Comparison of ENCODE assay signal across 1 cellular context in the genomic region with DNA sequence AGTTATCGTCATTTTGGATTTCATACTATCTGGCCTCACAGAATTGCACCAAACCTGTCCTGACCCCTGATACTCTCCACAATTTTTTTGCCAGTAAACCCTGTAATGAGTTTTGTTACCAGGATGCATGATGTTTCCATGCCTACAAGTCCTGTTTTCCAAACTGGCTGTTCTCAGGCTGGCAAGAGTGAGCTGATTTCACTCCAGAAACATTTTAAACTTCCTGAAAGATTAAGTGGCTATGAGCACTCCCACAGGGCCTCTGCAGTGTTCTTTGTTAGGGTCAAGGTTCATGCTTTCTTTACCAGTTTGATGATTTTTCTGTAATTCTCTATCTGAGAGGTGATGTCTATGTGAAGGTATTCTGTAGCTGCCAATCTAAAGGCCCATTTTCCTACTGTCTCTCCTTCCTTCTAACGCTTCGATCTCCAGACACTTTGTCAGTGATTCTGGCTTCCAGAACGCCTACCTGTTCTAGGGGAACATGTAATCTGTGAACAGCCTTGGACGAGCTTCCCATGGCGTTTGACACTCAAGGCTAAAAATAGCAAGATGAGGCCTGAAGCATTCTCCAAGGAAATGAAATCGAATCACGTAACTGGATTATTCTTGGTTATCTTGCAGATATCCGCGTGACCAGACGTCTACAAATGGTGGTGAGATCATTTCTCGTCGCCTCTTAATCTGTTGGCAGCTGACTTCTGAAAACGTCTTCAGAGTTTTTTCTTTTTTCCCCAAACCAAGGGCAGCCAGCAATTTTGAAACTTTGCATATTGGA.
TF ChIP-seq lines count a peak whose summit lies in the region.

No MANE protein-coding gene starts in this region.

TF ChIP-seq in WTC11, 78 proteins besides CTCF, POLR2A, EP300 and RAD21 (continued from another document):
- TF ChIP-seq, protein P1, sequence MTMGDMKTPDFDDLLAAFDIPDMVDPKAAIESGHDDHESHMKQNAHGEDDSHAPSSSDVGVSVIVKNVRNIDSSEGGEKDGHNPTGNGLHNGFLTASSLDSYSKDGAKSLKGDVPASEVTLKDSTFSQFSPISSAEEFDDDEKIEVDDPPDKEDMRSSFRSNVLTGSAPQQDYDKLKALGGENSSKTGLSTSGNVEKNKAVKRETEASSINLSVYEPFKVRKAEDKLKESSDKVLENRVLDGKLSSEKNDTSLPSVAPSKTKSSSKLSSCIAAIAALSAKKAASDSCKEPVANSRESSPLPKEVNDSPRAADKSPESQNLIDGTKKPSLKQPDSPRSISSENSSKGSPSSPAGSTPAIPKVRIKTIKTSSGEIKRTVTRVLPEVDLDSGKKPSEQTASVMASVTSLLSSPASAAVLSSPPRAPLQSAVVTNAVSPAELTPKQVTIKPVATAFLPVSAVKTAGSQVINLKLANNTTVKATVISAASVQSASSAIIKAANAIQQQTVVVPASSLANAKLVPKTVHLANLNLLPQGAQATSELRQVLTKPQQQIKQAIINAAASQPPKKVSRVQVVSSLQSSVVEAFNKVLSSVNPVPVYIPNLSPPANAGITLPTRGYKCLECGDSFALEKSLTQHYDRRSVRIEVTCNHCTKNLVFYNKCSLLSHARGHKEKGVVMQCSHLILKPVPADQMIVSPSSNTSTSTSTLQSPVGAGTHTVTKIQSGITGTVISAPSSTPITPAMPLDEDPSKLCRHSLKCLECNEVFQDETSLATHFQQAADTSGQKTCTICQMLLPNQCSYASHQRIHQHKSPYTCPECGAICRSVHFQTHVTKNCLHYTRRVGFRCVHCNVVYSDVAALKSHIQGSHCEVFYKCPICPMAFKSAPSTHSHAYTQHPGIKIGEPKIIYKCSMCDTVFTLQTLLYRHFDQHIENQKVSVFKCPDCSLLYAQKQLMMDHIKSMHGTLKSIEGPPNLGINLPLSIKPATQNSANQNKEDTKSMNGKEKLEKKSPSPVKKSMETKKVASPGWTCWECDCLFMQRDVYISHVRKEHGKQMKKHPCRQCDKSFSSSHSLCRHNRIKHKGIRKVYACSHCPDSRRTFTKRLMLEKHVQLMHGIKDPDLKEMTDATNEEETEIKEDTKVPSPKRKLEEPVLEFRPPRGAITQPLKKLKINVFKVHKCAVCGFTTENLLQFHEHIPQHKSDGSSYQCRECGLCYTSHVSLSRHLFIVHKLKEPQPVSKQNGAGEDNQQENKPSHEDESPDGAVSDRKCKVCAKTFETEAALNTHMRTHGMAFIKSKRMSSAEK (CRISPR knock-in tag; IDR thresholded peaks at IDR 0.05; ENCODE audit: borderline replicate concordance), result no peak
- TF ChIP-seq OVOL2 (CRISPR knock-in tag; IDR thresholded peaks at IDR 0.05; ENCODE audit: borderline replicate concordance), result no peak
- TF ChIP-seq CREM (CRISPR knock-in tag; IDR thresholded peaks at IDR 0.05), result no peak
- TF ChIP-seq, protein P2, sequence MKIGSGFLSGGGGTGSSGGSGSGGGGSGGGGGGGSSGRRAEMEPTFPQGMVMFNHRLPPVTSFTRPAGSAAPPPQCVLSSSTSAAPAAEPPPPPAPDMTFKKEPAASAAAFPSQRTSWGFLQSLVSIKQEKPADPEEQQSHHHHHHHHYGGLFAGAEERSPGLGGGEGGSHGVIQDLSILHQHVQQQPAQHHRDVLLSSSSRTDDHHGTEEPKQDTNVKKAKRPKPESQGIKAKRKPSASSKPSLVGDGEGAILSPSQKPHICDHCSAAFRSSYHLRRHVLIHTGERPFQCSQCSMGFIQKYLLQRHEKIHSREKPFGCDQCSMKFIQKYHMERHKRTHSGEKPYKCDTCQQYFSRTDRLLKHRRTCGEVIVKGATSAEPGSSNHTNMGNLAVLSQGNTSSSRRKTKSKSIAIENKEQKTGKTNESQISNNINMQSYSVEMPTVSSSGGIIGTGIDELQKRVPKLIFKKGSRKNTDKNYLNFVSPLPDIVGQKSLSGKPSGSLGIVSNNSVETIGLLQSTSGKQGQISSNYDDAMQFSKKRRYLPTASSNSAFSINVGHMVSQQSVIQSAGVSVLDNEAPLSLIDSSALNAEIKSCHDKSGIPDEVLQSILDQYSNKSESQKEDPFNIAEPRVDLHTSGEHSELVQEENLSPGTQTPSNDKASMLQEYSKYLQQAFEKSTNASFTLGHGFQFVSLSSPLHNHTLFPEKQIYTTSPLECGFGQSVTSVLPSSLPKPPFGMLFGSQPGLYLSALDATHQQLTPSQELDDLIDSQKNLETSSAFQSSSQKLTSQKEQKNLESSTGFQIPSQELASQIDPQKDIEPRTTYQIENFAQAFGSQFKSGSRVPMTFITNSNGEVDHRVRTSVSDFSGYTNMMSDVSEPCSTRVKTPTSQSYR (CRISPR knock-in tag; IDR thresholded peaks at IDR 0.05), result no peak
